In the genomic region with DNA sequence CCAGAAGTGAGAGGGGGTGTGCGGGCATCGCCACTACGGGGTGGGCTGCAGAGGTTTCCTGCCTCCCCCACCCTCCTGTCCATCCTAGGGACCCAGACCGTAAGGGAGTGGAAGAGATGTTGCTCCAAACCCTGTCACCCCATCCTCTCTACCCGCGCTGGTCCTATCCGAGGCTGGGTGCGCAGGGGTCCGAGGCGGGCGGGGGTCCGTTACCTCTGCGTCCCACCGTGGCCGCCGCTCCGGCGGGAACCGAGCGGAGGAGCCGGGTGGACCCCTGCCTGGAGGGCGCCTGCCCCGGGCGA, we compare ENCODE assay signal across 8 cellular contexts. TPM values are rescaled to one million over a fixed set of nuclear protein-coding genes. Genes with fewer than 3 reads are reported as not detected.
DNase-seq lines count a peak whose midpoint lies in the region; ATAC-seq and TF ChIP-seq lines count a peak whose summit lies in the region.

No MANE protein-coding gene starts in this region.

- H3K27me3 ChIP-seq in body of pancreas (no peaks in the 10 kb centered on the region), liver (ENCODE audit: control insufficient read depth in 4 of 4, insufficient read depth in 4 of 4, low read length in 3 of 4) (no peaks in the 10 kb centered on the region), thyroid gland (no peaks in the 10 kb centered on the region)

- WGBS in body of pancreas, 2 donors, result 0% methylated on average over 4 to 24 of the region's 24 CpGs
- WGBS in liver, result under 1% methylated on average over 24 of the region's 24 CpGs
- 0% methylated on average over 4 of the region's 24 CpGs; no CpG with 5 or more reads in 1 of the 2 donors for WGBS in thyroid gland, 2 donors

- TF ChIP-seq RAD21 in liver (IDR thresholded peaks at IDR 0.05), result no peak

- peak overlapping the region in 1 of 2 donors; percentile 71 for H3K9ac ChIP-seq in liver (ENCODE audit: low read depth in 1 of 2, low read length in 2 of 2)

- H3K4me3 ChIP-seq in AG09309 (ENCODE audit: control insufficient read depth, low read depth, low read length) (peak overlapping the region; percentile 79), body of pancreas (peak overlapping the region; percentile 58 to 91), liver (ENCODE audit: low read depth in 1 of 3, low read length in 3 of 3) (peak overlapping the region; percentile 82 to 91 (median 86)), thyroid gland (replicated peaks in 1 of 3) (peak overlapping the region; percentile 51 to 93 (median 65))

- H3K27ac ChIP-seq in body of pancreas (peak overlapping the region in 3 of 4 donors; percentile 83 to 89 (median 87)), liver (ENCODE audit: low read depth in 1 of 2, low read length in 2 of 2) (peak overlapping the region; percentile 79 to 86), thyroid gland (peak overlapping the region; percentile 48 to 85 (median 79))

- H3K4me1 ChIP-seq in body of pancreas, result peaks cover 22% of the 10 kb centered on the region
- H3K4me1 ChIP-seq in liver (ENCODE audit: control insufficient read depth in 4 of 4, insufficient read depth in 4 of 4, low read length in 3 of 4), result peaks cover 0 to 21% (median 11%) of the 10 kb centered on the region in 4 donors
- H3K4me1 ChIP-seq in thyroid gland, result peaks cover 4 to 5% of the 10 kb centered on the region in 2 donors

- H3K9me3 ChIP-seq in body of pancreas (no peaks in the 10 kb centered on the region), liver (ENCODE audit: control insufficient read depth in 4 of 4, low read length in 3 of 4) (no peaks in the 10 kb centered on the region), thyroid gland (no peaks in the 10 kb centered on the region)

- ATAC-seq in GM19463 (IDR thresholded peaks at IDR 0.05; ENCODE audit: unreplicated experiment), result peak; percentile 23
- peak; percentile 5 for ATAC-seq in body of pancreas

- H3K36me3 ChIP-seq in body of pancreas (replicated peaks in 1 of 2; ENCODE audit: insufficient read depth in 1 of 2, low read depth in 2 of 2), result no peaks in the 10 kb centered on the region
- no peaks in the 10 kb centered on the region for H3K36me3 ChIP-seq in liver (ENCODE audit: control insufficient read depth in 4 of 4, insufficient read depth in 3 of 4, low read depth in 1 of 4, low read length in 3 of 4)
- no peaks in the 10 kb centered on the region for H3K36me3 ChIP-seq in thyroid gland

- intact Hi-C loops in body of pancreas (cut with DNase I), result loop anchor here (10.0 kb wide), 1 partner anchor 83 kb away; the partner anchor contains the start of gene VWA8
- intact Hi-C loops in thyroid gland (cut with DNase I), result no loop called here

- DNase-seq in AG09309 (ENCODE audit: low read depth), result no peak
- peak; percentile 42 for DNase-seq in HuH-7.5 (ENCODE audit: low spot score)
- DNase-seq in body of pancreas, result no peak
- DNase-seq in thyroid gland, result no peak
- no peak for DNase-seq in AG20443 (ENCODE audit: low spot score)
- no peak for DNase-seq in putamen (ENCODE audit: low spot score)

- TF ChIP-seq CTCF in AG09309 (IDR thresholded peaks at IDR 0.05; ENCODE audit: control insufficient read depth, insufficient read depth, low read depth, low read length, missing control alignments) (no peak), body of pancreas (IDR thresholded peaks at IDR 0.05) (no peak), liver (IDR thresholded peaks at IDR 0.05; ENCODE audit: low read depth, low read length, missing input control) (no peak), thyroid gland (IDR thresholded peaks at IDR 0.05) (no peak)

- TF ChIP-seq POLR2A in body of pancreas (IDR thresholded peaks at IDR 0.05), result no peak
- no peak for TF ChIP-seq POLR2A in thyroid gland (IDR thresholded peaks at IDR 0.05)

TF ChIP-seq in liver, 16 proteins besides CTCF, POLR2A, EP300 and RAD21:
- no peak for TF ChIP-seq SP1 (IDR thresholded peaks at IDR 0.05)
- no peak for TF ChIP-seq FOXA2 (IDR thresholded peaks at IDR 0.05)
- no peak for TF ChIP-seq NR2F2 (IDR thresholded peaks at IDR 0.05)
- TF ChIP-seq GABPA (IDR thresholded peaks at IDR 0.05 in 1 of 2, conservative IDR thresholded peaks at IDR 0.05 in 1 of 2), result no peak
- no peak for TF ChIP-seq REST (IDR thresholded peaks at IDR 0.05)
- no peak for TF ChIP-seq RXRA (IDR thresholded peaks at IDR 0.05)
- TF ChIP-seq FOXA1 (IDR thresholded peaks at IDR 0.05), result no peak
- no peak for TF ChIP-seq ZBTB33 (IDR thresholded peaks at IDR 0.05)

RNA-seq across cellular contexts. Expression of gene DGKH, which starts 0.2 kb away (rescaled TPM):
- total RNA-seq in body of pancreas (1 to 10 TPM; 3.6 to 4.7 TPM), liver (1 to 10 TPM; 1.6 to 3.7 TPM), thyroid gland (10 to 100 TPM in 3 of 4 donors, 1 to 10 TPM in 1; 7.9 to 15.9 (median 12.4) TPM)
- polyA plus RNA-seq in liver, result under 1 TPM; 0.25 to 0.30 TPM
